ENCODE assay signal across 7 cellular contexts in genomic region chr16:85393674-85394510, GRCh38.
A peak's percentile ranks its signal among the peaks of the same experiment; 100 is the strongest.
DNase-seq lines count a peak whose midpoint lies in the region; ATAC-seq, FAIRE-seq and TF ChIP-seq lines count a peak whose summit lies in the region.

No MANE protein-coding gene starts in this region.

- in situ Hi-C loops in Panc1 (cut with HindIII; ENCODE audit: low pct_unique_long_range_greater_than_20kb, low sequenced_read_pairs) = no loop called here

- no peak overlapping the region for H3K4me3 ChIP-seq in Panc1 (ENCODE audit: low read depth in 2 of 2, low read length in 2 of 2)
- H3K4me3 ChIP-seq in cardiac muscle cell = no peak overlapping the region
- H3K4me3 ChIP-seq in small intestine (ENCODE audit: low read depth in 1 of 2, low read length in 2 of 2) = no peak overlapping the region

- POLR2A ChIA-PET in Panc1 (lab: Charles Lee) = no interaction called here

- BruUV-seq in Panc1 (replicated peaks; lab: Mats Ljungman, UMichigan) = no TSS peak

- FAIRE-seq in GM19239 (lab: Jason Lieb, UNC) = no peak
- no peak for FAIRE-seq in small intestine (lab: Jason Lieb, UNC)

- H3K36me3 ChIP-seq in Panc1 (ENCODE audit: control insufficient read depth, insufficient read depth, low read length) (no peaks in the 10 kb centered on the region), cardiac muscle cell (no peaks in the 10 kb centered on the region), small intestine (ENCODE audit: control insufficient read depth in 2 of 2, insufficient read depth in 2 of 2, low read length in 2 of 2) (no peaks in the 10 kb centered on the region)

- no peaks in the 10 kb centered on the region for H3K27me3 ChIP-seq in Panc1 (ENCODE audit: control insufficient read depth, insufficient read depth, low read length)
- no peaks in the 10 kb centered on the region for H3K27me3 ChIP-seq in cardiac muscle cell
- no peaks in the 10 kb centered on the region for H3K27me3 ChIP-seq in small intestine (ENCODE audit: control insufficient read depth in 2 of 2, insufficient read depth in 2 of 2, low read length in 2 of 2)

- ATAC-seq in Panc1 = peak; percentile 35; the same call in 1 of the 2 replicates
- ATAC-seq in GM19397 (IDR thresholded peaks at IDR 0.05; ENCODE audit: unreplicated experiment) = no peak
- ATAC-seq in esophagus mucosa = no peak

- 56 to 60% (median 57%) methylated on average over 33 to 37 of the region's 37 CpGs for WGBS in small intestine, 3 donors

- peak overlapping the region; percentile 63; the same call in 1 of the 2 replicates for H3K27ac ChIP-seq in Panc1 (ENCODE audit: low read length)
- H3K27ac ChIP-seq in cardiac muscle cell = no peak overlapping the region
- H3K27ac ChIP-seq in small intestine (ENCODE audit: low read depth in 1 of 2, low read length in 1 of 2) = no peak overlapping the region

- H3K9me3 ChIP-seq in Panc1 (ENCODE audit: control insufficient read depth, insufficient read depth, low read depth, low read length) = no peaks in the 10 kb centered on the region
- H3K9me3 ChIP-seq in cardiac muscle cell (ENCODE audit: low read depth) = no peaks in the 10 kb centered on the region
- no peaks in the 10 kb centered on the region for H3K9me3 ChIP-seq in small intestine (ENCODE audit: control insufficient read depth, low read depth)

- peaks cover 37% of the 10 kb centered on the region for H3K4me1 ChIP-seq in Panc1 (ENCODE audit: control insufficient read depth, insufficient read depth, low read length)
- peaks cover 21% of the 10 kb centered on the region for H3K4me1 ChIP-seq in cardiac muscle cell (ENCODE audit: low read depth)
- peaks cover 4% of the 10 kb centered on the region in 2 donors for H3K4me1 ChIP-seq in small intestine (ENCODE audit: control insufficient read depth in 2 of 2, insufficient read depth in 1 of 2, low read depth in 1 of 2, low read length in 1 of 2)

- TF ChIP-seq CTCF in Panc1 (IDR thresholded peaks at IDR 0.05) (peak; percentile 92), cardiac muscle cell (IDR thresholded peaks at IDR 0.05; ENCODE audit: low read depth, low read length) (peak; percentile 87)

- CTCF ChIA-PET in Panc1 (lab: Charles Lee) = interaction anchor here (0.6 kb wide), 2 partner anchors 91 to 160 kb away, joined by 3 read pairs; no protein-coding TSS in a partner anchor

- intact Hi-C loops in Panc1 (cut with micrococcal nuclease; ENCODE audit: unreplicated experiment) = no loop called here

- DNase-seq in GM19239 (ENCODE audit: insufficient read length, low spot score) (peak; percentile 93), Panc1 (ENCODE audit: low read depth, low spot score) (no peak), cardiac muscle cell (ENCODE audit: low read depth in 1 of 2, low spot score in 1 of 2) (peak; percentile 63 to 79), small intestine (peak; percentile 39)
- peak; percentile 33 for DNase-seq in activated effector memory CD4-positive, alpha-beta T cell treated with Interleukin-2 at 50 U/mL for 16 hours
